8 cellular contexts compared by ENCODE assay signal in genomic region chr10:124418726-124419501, GRCh38. TPM values are rescaled to one million over a fixed set of nuclear protein-coding genes. Genes with fewer than 3 reads are reported as not detected.
A peak's percentile ranks its signal among the peaks of the same experiment; 100 is the strongest.
DNase-seq lines count a peak whose midpoint lies in the region; ATAC-seq and TF ChIP-seq lines count a peak whose summit lies in the region.

TSS of gene OAT (minus strand) at chr10:124418923. CDS start at chr10:124412171, 6,752 bp downstream.

- H3K27ac Mint-ChIP-seq in activated CD4-positive, alpha-beta memory T cell treated with anti-CD3 and anti-CD28 coated beads, Interleukin-2, amount 10 ng/mL, durations not matched to agents 7 days and 5 days, result peak within 1 kb of the TSS; percentile 49

- ATAC-seq in GM19438 (IDR thresholded peaks at IDR 0.05; ENCODE audit: low read depth, unreplicated experiment) (peak; percentile 98), HG03571 (IDR thresholded peaks at IDR 0.05; ENCODE audit: unreplicated experiment) (peak; percentile 97)

- H3K9ac ChIP-seq in liver (ENCODE audit: low read depth in 1 of 2, low read length in 2 of 2), result peak within 1 kb of the TSS in 1 of 2 donors; percentile 27

- DNase-seq in CD1c-positive myeloid dendritic cell (ENCODE audit: extremely low spot score), result peak; percentile 98
- DNase-seq in NCI-H82 treated with DMSO at 0.1 percent for 48 hours (lab: John Stamatoyannopoulos, UW; ENCODE audit: unreplicated experiment), result peak; percentile 70
- peak; percentile 97 for DNase-seq in activated CD4-positive, alpha-beta memory T cell treated with anti-CD3 and anti-CD28 coated beads, Interleukin-2, amount 10 ng/mL, durations not matched to agents 7 days and 5 days
- peak; percentile 97 to 99 (median 98) for DNase-seq in dorsolateral prefrontal cortex
- peak; percentile 97 for DNase-seq in stimulated activated CD4-positive, alpha-beta T cell treated with anti-CD3 and anti-CD28 coated beads, Interleukin-4, amount 100 ng/mL, for 1 hour

- intact Hi-C loops in dorsolateral prefrontal cortex (cut with DNase I), result loop anchor here (5.0 to 10.0 kb wide), 3 partner anchors 43 to 1414 kb away; partner anchors contain the start of genes ACADSB (in 1 of the 2), IKZF5 (in 1 of the 2) and LHPP (in 1 of the 2)

- H3K27me3 ChIP-seq in dorsolateral prefrontal cortex, result no peaks in the 10 kb centered on the region
- H3K27me3 ChIP-seq in liver (ENCODE audit: control insufficient read depth in 4 of 4, insufficient read depth in 4 of 4, low read length in 3 of 4), result peaks cover 0 to 9% (median 0%) of the 10 kb centered on the region in 4 donors

- H3K4me1 Mint-ChIP-seq in activated CD4-positive, alpha-beta memory T cell treated with anti-CD3 and anti-CD28 coated beads, Interleukin-2, amount 10 ng/mL, durations not matched to agents 7 days and 5 days, result peaks cover 12% of the 10 kb centered on the region

- CTCF ChIA-PET in activated CD4-positive, alpha-beta memory T cell treated with anti-CD3 and anti-CD28 coated beads, Interleukin-2, amount 10 ng/mL, durations not matched to agents 7 days and 5 days (lab: Charles Lee), result interaction anchor here (0.6 to 3.1 kb wide), 5 partner anchors 12 to 395 kb away, joined by 3 to 17 read pairs (median 7); partner anchors contain the start of gene LHPP

- TF ChIP-seq RAD21 in liver (IDR thresholded peaks at IDR 0.05), result peak in 1 of 2 donors; percentile 43

- H3K4me3 Mint-ChIP-seq in activated CD4-positive, alpha-beta memory T cell treated with anti-CD3 and anti-CD28 coated beads, Interleukin-2, amount 10 ng/mL, durations not matched to agents 7 days and 5 days, result peak within 1 kb of the TSS; percentile 77

- no peaks in the 10 kb centered on the region for H3K9me3 ChIP-seq in liver (ENCODE audit: control insufficient read depth in 4 of 4, low read length in 3 of 4)

- H3K27me3 Mint-ChIP-seq in activated CD4-positive, alpha-beta memory T cell treated with anti-CD3 and anti-CD28 coated beads, Interleukin-2, amount 10 ng/mL, durations not matched to agents 7 days and 5 days, result peaks cover 8% of the 10 kb centered on the region

- peaks cover 8 to 34% (median 26%) of the 10 kb centered on the region in 4 donors for H3K4me1 ChIP-seq in liver (ENCODE audit: control insufficient read depth in 4 of 4, insufficient read depth in 4 of 4, low read length in 3 of 4)

- WGBS in liver, result 3% methylated on average over 70 of the region's 70 CpGs

- no peaks in the 10 kb centered on the region for H3K36me3 ChIP-seq in liver (ENCODE audit: control insufficient read depth in 4 of 4, insufficient read depth in 3 of 4, low read depth in 1 of 4, low read length in 3 of 4)

- peak within 1 kb of the TSS in 58 of 59 donors; percentile 11 to 96 (median 88) for H3K27ac ChIP-seq in dorsolateral prefrontal cortex
- peak within 1 kb of the TSS; percentile 75 to 78 for H3K27ac ChIP-seq in liver (ENCODE audit: low read depth in 1 of 2, low read length in 2 of 2)

- POLR2A ChIA-PET in activated CD4-positive, alpha-beta memory T cell treated with anti-CD3 and anti-CD28 coated beads, Interleukin-2, amount 10 ng/mL, durations not matched to agents 7 days and 5 days (lab: Charles Lee), result interaction anchor here (0.8 to 3.9 kb wide), 4 partner anchors 9 to 1265 kb away, joined by 3 to 24 read pairs (median 4); partner anchors contain the start of genes BUB3 and LHPP

- peak in 27 of 56 donors; percentile 2 to 51 (median 17) for TF ChIP-seq CTCF in dorsolateral prefrontal cortex (IDR thresholded peaks at IDR 0.05 in 54 of 56, conservative IDR thresholded peaks at IDR 0.05 in 2 of 56; ENCODE audit: low read depth in 1 of 56, partially characterized antibody in 56 of 56)
- no peak for TF ChIP-seq CTCF in liver (IDR thresholded peaks at IDR 0.05; ENCODE audit: low read depth, low read length, missing input control)

- H3K9me3 Mint-ChIP-seq in activated CD4-positive, alpha-beta memory T cell treated with anti-CD3 and anti-CD28 coated beads, Interleukin-2, amount 10 ng/mL, durations not matched to agents 7 days and 5 days, result no peaks in the 10 kb centered on the region

- peak within 1 kb of the TSS; percentile 59 to 100 (median 92) for H3K4me3 ChIP-seq in dorsolateral prefrontal cortex
- peak within 1 kb of the TSS; percentile 44 to 78 (median 54) for H3K4me3 ChIP-seq in liver (ENCODE audit: low read depth in 1 of 3, low read length in 3 of 3)

- H3K36me3 Mint-ChIP-seq in activated CD4-positive, alpha-beta memory T cell treated with anti-CD3 and anti-CD28 coated beads, Interleukin-2, amount 10 ng/mL, durations not matched to agents 7 days and 5 days (ENCODE audit: low read depth), result no peaks in the 10 kb centered on the region

TF ChIP-seq in liver, 16 proteins besides CTCF, POLR2A, EP300 and RAD21:
- peak; percentile 57 for TF ChIP-seq YY1 (IDR thresholded peaks at IDR 0.05)
- TF ChIP-seq TAF1 (conservative IDR thresholded peaks at IDR 0.05), result no peak
- TF ChIP-seq EGR1 (IDR thresholded peaks at IDR 0.05; ENCODE audit: low read depth in 2 of 2), result no peak
- TF ChIP-seq RXRA (IDR thresholded peaks at IDR 0.05), result peak; percentile 17 to 26
- peak; percentile 39 for TF ChIP-seq HNF4G (IDR thresholded peaks at IDR 0.05)
- peak; percentile 85 for TF ChIP-seq SP1 (IDR thresholded peaks at IDR 0.05)
- TF ChIP-seq NR2F2 (IDR thresholded peaks at IDR 0.05), result no peak
- TF ChIP-seq FOXA1 (IDR thresholded peaks at IDR 0.05), result no peak
- TF ChIP-seq JUND (IDR thresholded peaks at IDR 0.05), result no peak
- peak in 1 of 2 donors; percentile 33 for TF ChIP-seq HNF4A (conservative IDR thresholded peaks at IDR 0.05)
- TF ChIP-seq MAX (IDR thresholded peaks at IDR 0.05), result no peak
- no peak for TF ChIP-seq GABPA (IDR thresholded peaks at IDR 0.05 in 1 of 2, conservative IDR thresholded peaks at IDR 0.05 in 1 of 2)
- TF ChIP-seq FOXA2 (IDR thresholded peaks at IDR 0.05), result no peak
- TF ChIP-seq REST (IDR thresholded peaks at IDR 0.05), result peak; percentile 86
- TF ChIP-seq ATF3 (IDR thresholded peaks at IDR 0.05), result no peak
- no peak for TF ChIP-seq ZBTB33 (IDR thresholded peaks at IDR 0.05)

RNA-seq across cellular contexts. Expression of gene OAT, which starts in this region (rescaled TPM):
- 10 to 100 TPM; 20.7 to 21.3 TPM for total RNA-seq in activated CD4-positive, alpha-beta memory T cell treated with anti-CD3 and anti-CD28 coated beads, Interleukin-2, amount 10 ng/mL, durations not matched to agents 7 days and 5 days
- total RNA-seq in dorsolateral prefrontal cortex (100 to 1,000 TPM in 115 of 120 experiments, 10 to 100 TPM in 5; 79.4 to 200 (median 151) TPM), liver (100 to 1,000 TPM in 1 of 2 donors, 10 to 100 TPM in 1; 67.8 to 255 TPM)
- 10 to 100 TPM; 25.1 to 70.4 TPM for polyA plus RNA-seq in liver

Comparison
In these comparisons a context has a peak if more than half of its experiments do, and no peak if none do; other contexts are left out.
1. Peak in every context shown above with its lines: DNase-seq, ATAC-seq, H3K4me3 ChIP-seq and H3K27ac ChIP-seq.